In genomic region chr21:34526236-34526617, GRCh38 we compare ENCODE assay signal across 8 cellular contexts. TPM values are rescaled to one million over a fixed set of nuclear protein-coding genes. Genes with fewer than 3 reads are reported as not detected.
DNase-seq lines count a peak whose midpoint lies in the region; ATAC-seq, FAIRE-seq and TF ChIP-seq lines count a peak whose summit lies in the region.

No MANE protein-coding gene starts in this region.

- no peak for TF ChIP-seq EP300 in HepG2 (IDR thresholded peaks at IDR 0.05; ENCODE audit: low read depth in 2 of 2, low read length in 2 of 2)
- no peak for TF ChIP-seq EP300 in HepG2 (CRISPR knock-in tag; IDR thresholded peaks at IDR 0.05; ENCODE audit: borderline replicate concordance)

- CTCF ChIA-PET in activated CD4-positive, alpha-beta T cell treated with anti-CD3 and anti-CD28 coated beads for 36 hours (lab: Charles Lee), result interaction anchor here (0.6 to 2.0 kb wide), 9 partner anchors 10 to 167 kb away, joined by 3 to 14 read pairs (median 4); no protein-coding TSS in a partner anchor
- CTCF ChIA-PET in HepG2 (lab: Yijun Ruan, JAX; ENCODE audit: low intra/inter-chr PET ratio, low total read pairs), result no interaction called here

- intact Hi-C loops in activated CD4-positive, alpha-beta T cell treated with anti-CD3 and anti-CD28 coated beads for 36 hours (cut with DNase I, micrococcal nuclease), result loop anchor here (1.0 to 5.0 kb wide), 7 partner anchors 27 to 551 kb away; partner anchors contain the start of gene RCAN1 (in 1 of the 2)
- intact Hi-C loops in HepG2 (cut with micrococcal nuclease; ENCODE audit: unreplicated experiment), result no loop called here

- no peak overlapping the region for H2AFZ ChIP-seq in HepG2 (ENCODE audit: low read length)

- TF ChIP-seq RAD21 in HepG2 (CRISPR knock-in tag; IDR thresholded peaks at IDR 0.05), result no peak

- H3K27ac ChIP-seq in angular gyrus (ENCODE audit: low read depth, low read length) (peak overlapping the region; percentile 13), HepG2 (ENCODE audit: extremely low read length, insufficient read depth, low read length) (peak overlapping the region; percentile 87), thoracic aorta (peak overlapping the region; percentile 92 to 96)

- H3K4me3 ChIP-seq in HepG2 (replicated peaks in 1 of 3; ENCODE audit: insufficient read depth in 1 of 3, low read depth in 2 of 3, low read length in 3 of 3) (peak overlapping the region; percentile 60 to 70 (median 65)), thoracic aorta (peak overlapping the region; percentile 70)

- peak overlapping the region; percentile 87 for H3K9ac ChIP-seq in HepG2 (ENCODE audit: insufficient read depth, low read depth, low read length)

- TF ChIP-seq CTCF in HepG2 (CRISPR knock-in tag; IDR thresholded peaks at IDR 0.05) (no peak), thoracic aorta (IDR thresholded peaks at IDR 0.05) (no peak)

- no peak for ATAC-seq in activated CD4-positive, alpha-beta T cell treated with anti-CD3 and anti-CD28 coated beads for 36 hours
- ATAC-seq in HepG2, result no peak
- no peak for ATAC-seq in thoracic aorta (ENCODE audit: insufficient number of reproducible peaks, low FRiP score, low read depth)
- ATAC-seq in GM19324 (IDR thresholded peaks at IDR 0.05; ENCODE audit: low FRiP score, unreplicated experiment), result no peak

- H3K4me1 ChIP-seq in HepG2 (ENCODE audit: insufficient read depth, low read length) (peaks cover 67% of the 10 kb centered on the region), thoracic aorta (ENCODE audit: control insufficient read depth in 1 of 2, low read depth in 2 of 2) (peaks cover 19 to 62% of the 10 kb centered on the region in 2 donors)

- no peak for DNase-seq in activated CD4-positive, alpha-beta T cell treated with anti-CD3 and anti-CD28 coated beads for 36 hours
- no peak for DNase-seq in activated CD4-positive, alpha-beta T cell treated with anti-CD3 and anti-CD28 coated beads, Interleukin-2, amount 50 U/mL, for 1 hour
- DNase-seq in HepG2 (ENCODE audit: low spot score), result no peak
- no peak for DNase-seq in thoracic aorta (ENCODE audit: low spot score)
- DNase-seq in stimulated activated CD4-positive, alpha-beta T cell treated with anti-CD3 and anti-CD28 coated beads, Interleukin-15, amount 100 ng/mL, for 24 hours, result no peak
- DNase-seq in NK-92 (lab: John Stamatoyannopoulos, UW; ENCODE audit: unreplicated experiment), result no peak

- H3K4me3 Mint-ChIP-seq in activated CD4-positive, alpha-beta T cell treated with anti-CD3 and anti-CD28 coated beads for 36 hours, result peak overlapping the region; percentile 55

- H3K9me3 ChIP-seq in HepG2 (ENCODE audit: low read length) (no peaks in the 10 kb centered on the region), thoracic aorta (no peaks in the 10 kb centered on the region)

- 0% methylated on average over 5 of the region's 5 CpGs for WGBS in HepG2 (ENCODE audit: low lambda C conversion rate)

- peaks cover 5% of the 10 kb centered on the region for H3K9me3 Mint-ChIP-seq in activated CD4-positive, alpha-beta T cell treated with anti-CD3 and anti-CD28 coated beads for 36 hours (ENCODE audit: low read depth)

- peak overlapping the region; percentile 94 for H3K4me2 ChIP-seq in HepG2 (ENCODE audit: low read depth, low read length)

- in situ Hi-C loops in HepG2 (cut with HindIII; ENCODE audit: extremely low pct_ligation_motif_present, low pct_unique_long_range_greater_than_20kb), result no loop called here

- peaks cover under 1 to 2% of the 10 kb centered on the region in 2 experiments; a peak in 2 of 5 replicates for H3K36me3 ChIP-seq in HepG2 (replicated peaks in 1 of 2; ENCODE audit: control insufficient read depth in 1 of 2, insufficient read depth in 2 of 2, low read length in 2 of 2)
- peaks cover 6% of the 10 kb centered on the region for H3K36me3 ChIP-seq in thoracic aorta

- POLR2A ChIA-PET in activated CD4-positive, alpha-beta T cell treated with anti-CD3 and anti-CD28 coated beads for 36 hours (lab: Charles Lee), result interaction anchor here (0.7 to 1.0 kb wide), 2 partner anchors 10 to 53 kb away, joined by 3 read pairs; no protein-coding TSS in a partner anchor
- POLR2A ChIA-PET in HepG2 (lab: Yijun Ruan, JAX), result interaction anchor here (0.9 to 6.7 kb wide), 8 partner anchors 9 to 362 kb away, joined by 3 to 120 read pairs (median 4); no protein-coding TSS in a partner anchor

- peaks cover 2% of the 10 kb centered on the region for H3K27me3 Mint-ChIP-seq in activated CD4-positive, alpha-beta T cell treated with anti-CD3 and anti-CD28 coated beads for 36 hours

- H3K27me3 ChIP-seq in HepG2 (ENCODE audit: control insufficient read depth in 1 of 2, insufficient read depth in 2 of 2, low read length in 2 of 2), result no peaks in the 10 kb centered on the region
- H3K27me3 ChIP-seq in thoracic aorta (replicated peaks; ENCODE audit: insufficient read depth), result no peaks in the 10 kb centered on the region

- peaks cover 35% of the 10 kb centered on the region for H3K4me1 Mint-ChIP-seq in activated CD4-positive, alpha-beta T cell treated with anti-CD3 and anti-CD28 coated beads for 36 hours

- H3K36me3 Mint-ChIP-seq in activated CD4-positive, alpha-beta T cell treated with anti-CD3 and anti-CD28 coated beads for 36 hours (ENCODE audit: low read depth), result peaks cover 7% of the 10 kb centered on the region

- H3K79me2 ChIP-seq in HepG2 (ENCODE audit: insufficient read depth, low read length), result peaks cover 18% of the 10 kb centered on the region

- FAIRE-seq in HepG2 (lab: Jason Lieb, UNC), result no peak

- TF ChIP-seq POLR2A in HepG2 (IDR thresholded peaks at IDR 0.05; ENCODE audit: insufficient read depth in 1 of 2, low read depth in 2 of 2, low read length in 2 of 2), result no peak

- H4K20me1 ChIP-seq in HepG2 (ENCODE audit: insufficient read depth, low read length), result peaks cover 5% of the 10 kb centered on the region; the same call in 1 of the 2 replicates

- peak overlapping the region; percentile 85 for H3K27ac Mint-ChIP-seq in activated CD4-positive, alpha-beta T cell treated with anti-CD3 and anti-CD28 coated beads for 36 hours

- TSS peak; percentile 91 for BruUV-seq in HepG2 (replicated peaks; lab: Mats Ljungman, UMichigan)

TF ChIP-seq in HepG2, 621 proteins besides CTCF, POLR2A, EP300 and RAD21 (continues in another document):
- TF ChIP-seq ZSCAN9 (CRISPR knock-in tag; IDR thresholded peaks at IDR 0.05; ENCODE audit: borderline replicate concordance) (no peak; the same call in 1 of the 2 replicates), ZNF33A (CRISPR knock-in tag; IDR thresholded peaks at IDR 0.05; ENCODE audit: borderline replicate concordance) (0 out of 2 replicates have a peak, but pooled peaks have one; percentile 47), DR1 (CRISPR knock-in tag; IDR thresholded peaks at IDR 0.05) (no peak), ZNF816 (CRISPR knock-in tag; IDR thresholded peaks at IDR 0.05; ENCODE audit: borderline replicate concordance) (0 out of 2 replicates have a peak, but pooled peaks have one; percentile 44), CSRNP1 (CRISPR knock-in tag; IDR thresholded peaks at IDR 0.05) (no peak), ZNF782 (CRISPR knock-in tag; IDR thresholded peaks at IDR 0.05; ENCODE audit: borderline replicate concordance) (no peak), U2AF1 (optimal IDR thresholded peaks at IDR 0.05; ENCODE audit: low read depth, low read length) (no peak), ZNF530 (CRISPR knock-in tag; IDR thresholded peaks at IDR 0.05; ENCODE audit: low read depth) (no peak), DRAP1 (CRISPR knock-in tag; IDR thresholded peaks at IDR 0.05) (no peak), HOXA7 (CRISPR knock-in tag; IDR thresholded peaks at IDR 0.05) (no peak)

RNA-seq across cellular contexts. Expression of gene KCNE1, which starts 14.2 kb away (rescaled TPM):
- under 1 TPM in 1 of 2 experiments, not detected in 1; 0.07 TPM for total RNA-seq in activated CD4-positive, alpha-beta T cell treated with anti-CD3 and anti-CD28 coated beads for 36 hours
- 0.35 TPM in 1 of 2 replicates, not detected in the other for total RNA-seq in HepG2 (2016; rRNA removed; fragmentation: Illumina TruSeq; extraction: Trizol)
- not detected in 2 replicates for total RNA-seq in HepG2 (2016; cell fraction: cytosol; rRNA removed; fragmentation: Illumina TruSeq; extraction: Trizol; ENCODE audit: low read depth)
- 0.22 TPM in 1 of 2 replicates, not detected in the other for total RNA-seq in HepG2 (2016; cell fraction: insoluble cytoplasmic fraction; rRNA removed; fragmentation: Illumina TruSeq; extraction: Trizol)
- total RNA-seq in HepG2 (2016; cell fraction: membrane; rRNA removed; fragmentation: Illumina TruSeq; extraction: Trizol), result not detected in 2 replicates
- 0.50 and 0.84 TPM in 2 replicates for total RNA-seq in HepG2 (2016; cell fraction: nucleus; rRNA removed; fragmentation: Illumina TruSeq; extraction: Trizol)
- not detected in 2 replicates for polyA plus RNA-seq in HepG2 (2011; rRNA removed)
- polyA plus RNA-seq in HepG2 (2011; cell fraction: cytosol; rRNA removed), result not detected in 2 replicates
- polyA plus RNA-seq in HepG2 (2011; cell fraction: nucleus; rRNA removed), result 0.16 and 0.17 TPM in 2 replicates
- not detected in 2 replicates for polyA plus RNA-seq in HepG2 (2012)
- not detected in 2 replicates for polyA plus RNA-seq in HepG2 (2016; cell fraction: cytosol; fragmentation: Illumina TruSeq; extraction: Trizol; ENCODE audit: low read depth)
- not detected in 2 replicates for polyA plus RNA-seq in HepG2 (2016; cell fraction: insoluble cytoplasmic fraction; fragmentation: Illumina TruSeq; extraction: Trizol; ENCODE audit: low read depth)
- not detected in 2 replicates for polyA plus RNA-seq in HepG2 (2016; cell fraction: membrane; fragmentation: Illumina TruSeq; extraction: Trizol; ENCODE audit: low read depth)
- not detected in 2 replicates for polyA plus RNA-seq in HepG2 (2016; cell fraction: nucleus; fragmentation: Illumina TruSeq; extraction: Trizol; ENCODE audit: insufficient read depth, low read depth)
- polyA minus RNA-seq in HepG2 (2011; rRNA and poly(A)+ RNA removed; ENCODE audit: low replicate concordance), result not detected in 2 replicates
- not detected in 2 replicates for polyA minus RNA-seq in HepG2 (2011; cell fraction: cytosol; rRNA and poly(A)+ RNA removed)
- 1.1 and 1.4 TPM in 2 replicates for polyA minus RNA-seq in HepG2 (2011; cell fraction: nucleus; rRNA and poly(A)+ RNA removed)
- total RNA-seq in thoracic aorta, result 10 to 100 TPM; 10.8 TPM

Comparison
In these comparisons a context has a peak if more than half of its experiments do, and no peak if none do; other contexts are left out.
1. H3K27ac ChIP-seq: peak in every context shown above with its lines; median percentile 94 in thoracic aorta; 87 in HepG2; 13 in angular gyrus.